33 cellular contexts compared by ENCODE assay signal in genomic region chr2:94923196-94923595, GRCh38. TPM values are rescaled to one million over a fixed set of nuclear protein-coding genes. Genes with fewer than 3 reads are reported as not detected.
DNase-seq lines count a peak whose midpoint lies in the region; ATAC-seq, FAIRE-seq and TF ChIP-seq lines count a peak whose summit lies in the region.
"Had no signal": no experiment of that assay in that cellular context is flagged by ENCODE, and none has a peak within 500 bp of the region (broad histone marks: within the 10 kb centered on the region; RNA-seq: fewer than 3 reads in every experiment).

No MANE protein-coding gene starts in this region.

- no peak overlapping the region for H3K27ac ChIP-seq in A549
- H3K27ac ChIP-seq: pancreas, right atrium auricular region, stomach, thyroid gland, VCaP had no signal

- CTCF ChIA-PET in A549 (lab: Yijun Ruan, JAX): interaction anchor here (0.6 to 1.6 kb wide), 2 partner anchors 33 to 321 kb away, joined by 3 to 5 read pairs; no protein-coding TSS in a partner anchor

- no peaks in the 10 kb centered on the region for H3K4me1 ChIP-seq in A549
- H3K4me1 ChIP-seq: BE2C, pancreas, right atrium auricular region, stomach, thyroid gland had no signal

- TF ChIP-seq RAD21 in A549 (conservative IDR thresholded peaks at IDR 0.05 in 1 of 2, IDR thresholded peaks at IDR 0.05 in 1 of 2): no peak

- H3K9me3 ChIP-seq in A549 (0 out of 3 replicates have a peak, but pooled peaks cover 6% of the 10 kb centered on the region), MG63 (no peaks in the 10 kb centered on the region)
- H3K9me3 ChIP-seq: BE2C, pancreas, right atrium auricular region, thyroid gland had no signal

- no peaks in the 10 kb centered on the region for H3K27me3 ChIP-seq in MG63
- H3K27me3 ChIP-seq: BE2C, right atrium auricular region, thyroid gland had no signal

- no peak overlapping the region for H3K4me2 ChIP-seq in A549

- H3K4me3 ChIP-seq in A549: no peak overlapping the region
- no peak overlapping the region for H3K4me3 ChIP-seq in MG63
- H3K4me3 ChIP-seq: pancreas, right atrium auricular region, stomach, thyroid gland had no signal

- H3K36me3 ChIP-seq in MG63: no peaks in the 10 kb centered on the region
- H3K36me3 ChIP-seq: BE2C, pancreas, right atrium auricular region, stomach, thyroid gland had no signal

- DNase-seq in A549 (ENCODE audit: low read depth in 1 of 2, low spot score in 1 of 2): no peak
- DNase-seq in GM03348 (ENCODE audit: low spot score): peak; percentile 5
- DNase-seq in MG63: peak; percentile 26
- peak; percentile 12 for DNase-seq in astrocyte of the hippocampus (ENCODE audit: low read depth, low spot score)
- DNase-seq in NCI-H2081 treated with DMSO at 0.1 percent for 48 hours (lab: John Stamatoyannopoulos, UW): no peak
- DNase-seq: activated CD4-positive, alpha-beta T cell treated with anti-CD3 and anti-CD28 coated beads for 48 hours; activated effector memory CD4-positive, alpha-beta T cell treated with anti-CD3 and anti-CD28 coated beads, Interleukin-2, amount 50 U/mL, for 16 hours; activated T-cell treated with anti-CD3 and anti-CD28 coated beads, Interleukin-2, amount 50 U/mL, for 1 hour; aorta; BE2C; CD8-positive, alpha-beta T cell; central memory CD4-positive, alpha-beta T cell; DMS 273 treated with DMSO at 0.1 percent for 48 hours; effector memory CD8-positive, alpha-beta T cell; H9; NCI-H1105 treated with DMSO at 0.1 percent for 48 hours; NCI-H1930; NCI-H526; OCI-M1; pancreas; Right ventricle myocardium superior; stimulated activated CD8-positive, alpha-beta memory T cell treated with anti-CD3 and anti-CD28 coated beads, Interleukin-4, amount 100 ng/mL, for 48 hours; stomach; thyroid gland had no signal

- WGBS in A549 (ENCODE audit: missing lambda C conversion rate): 16% methylated on average over 11 of the region's 11 CpGs

- TF ChIP-seq CTCF in A549 (IDR thresholded peaks at IDR 0.05): no peak

- no peak for ATAC-seq in A549
- no peak for ATAC-seq in HG03469 (IDR thresholded peaks at IDR 0.05; ENCODE audit: unreplicated experiment)
- ATAC-seq in HG03025 (IDR thresholded peaks at IDR 0.05; ENCODE audit: low FRiP score, unreplicated experiment): no peak
- ATAC-seq in HG02938 (IDR thresholded peaks at IDR 0.05; ENCODE audit: unreplicated experiment): no peak
- ATAC-seq: CD8-positive, alpha-beta T cell; effector memory CD8-positive, alpha-beta T cell; left lobe of liver; pancreas had no signal

- TF ChIP-seq POLR2A in A549 (IDR thresholded peaks at IDR 0.05; ENCODE audit: low read length): no peak

- no peak for TF ChIP-seq EP300 in A549 (IDR thresholded peaks at IDR 0.05)

- POLR2A ChIA-PET in A549 (lab: Yijun Ruan, JAX): no interaction called here

- FAIRE-seq in A549 (lab: Jason Lieb, UNC): no peak
- FAIRE-seq: pancreas had no signal

TF ChIP-seq in A549, 52 proteins besides CTCF, POLR2A, EP300 and RAD21:
- TF ChIP-seq FOSL2 (IDR thresholded peaks at IDR 0.05) (no peak), FOSL2 (CRISPR knock-in tag; IDR thresholded peaks at IDR 0.05) (peak; percentile 14; the same call in 1 of the 2 replicates), EHMT2 (IDR thresholded peaks at IDR 0.05; ENCODE audit: low read depth) (no peak)

RNA-seq across cellular contexts. Expression of gene TEKT4, which starts 52.0 kb away (rescaled TPM):
- polyA plus RNA-seq in A549 (2011; rRNA removed) (not detected in 2 replicates), A549 (2017; fragmentation: RNase III; extraction: RNeasy Plus Mini Kit Qiagen cat#74134 plus additional on column Dnase treatment) (not detected in 3 replicates)
- polyA plus RNA-seq in A549 (2012; cell fraction: cytosol; rRNA removed): not detected in 2 replicates
- polyA plus RNA-seq in A549 (2012; cell fraction: nucleus; rRNA removed): not detected in 2 replicates
- not detected in 2 replicates for polyA minus RNA-seq in A549 (2011; rRNA and poly(A)+ RNA removed)
- total RNA-seq in MG63 (2014; rRNA removed; shearing (Covaris generic); ENCODE audit: low replicate concordance): not detected in 2 replicates
- total RNA-seq: activated CD8-positive, alpha-beta memory T cell treated with anti-CD3 and anti-CD28 coated beads for 36 hours; aorta; CD8-positive, alpha-beta T cell; epithelial cell of proximal tubule; H9; right atrium auricular region; Right ventricle myocardium superior; stomach had no signal
- polyA plus RNA-seq: aorta, neural cell, pancreas, stomach had no signal

Comparison
In these comparisons a context has a peak if more than half of its experiments do, and no peak if none do; other contexts are left out.
1. DNase-seq: peak in GM03348 (single experiment), MG63 (single experiment) and astrocyte of the hippocampus (single experiment); none in A549 (0 of 2) and NCI-H2081 treated with DMSO at 0.1 percent for 48 hours (single experiment).